ENCODE assay signal across 8 cellular contexts in the genomic region with DNA sequence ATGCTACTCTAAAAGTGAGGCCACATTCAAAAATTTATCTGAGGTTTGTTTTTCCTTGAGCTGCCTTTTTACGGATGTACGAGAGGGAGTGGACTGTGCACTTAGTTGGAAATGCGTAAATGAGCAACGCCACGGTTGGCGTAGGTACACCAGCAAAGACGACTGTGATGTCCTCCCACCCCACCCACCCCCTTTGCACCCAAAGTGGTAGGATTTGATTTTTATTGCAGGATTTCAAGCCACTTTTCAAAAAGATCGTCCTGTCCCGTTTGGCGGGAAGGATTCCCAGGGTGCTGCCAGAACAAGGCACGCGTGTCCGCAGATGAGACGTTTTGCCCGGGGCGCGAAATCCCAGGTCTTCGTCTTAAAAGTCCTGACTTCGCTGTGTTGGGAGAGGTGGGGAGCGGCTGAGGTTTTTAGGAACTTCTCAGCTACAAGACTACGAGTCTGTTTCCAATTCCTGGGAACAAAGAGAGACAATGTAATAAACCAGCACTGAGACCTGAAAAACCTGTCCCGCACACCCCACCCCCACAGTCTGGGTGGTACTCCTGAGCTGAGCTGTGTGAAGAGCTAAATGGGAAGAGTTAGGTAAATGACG. TPM values are rescaled to one million over a fixed set of nuclear protein-coding genes. Genes with fewer than 3 reads are reported as not detected.
DNase-seq lines count a peak whose midpoint lies in the region; ATAC-seq and TF ChIP-seq lines count a peak whose summit lies in the region.

No MANE protein-coding gene starts in this region.

- H2AK5ac ChIP-seq in mesenchymal stem cell (ENCODE audit: low read length, severe bottlenecking) = no peak overlapping the region

- H3K18ac ChIP-seq in mesenchymal stem cell (ENCODE audit: low read depth in 1 of 2, low read length in 2 of 2) = peak overlapping the region; percentile 45 to 78

- peak overlapping the region in 1 of 2 experiments; percentile 41 for H3K14ac ChIP-seq in mesenchymal stem cell (ENCODE audit: low read length in 2 of 2)

- peak overlapping the region; percentile 43 for H3K27ac ChIP-seq in cingulate gyrus (ENCODE audit: low read depth, low read length)
- no peak overlapping the region for H3K27ac ChIP-seq in mesenchymal stem cell (ENCODE audit: low read length, poor library complexity, severe bottlenecking)
- no peak overlapping the region for H3K27ac ChIP-seq in upper lobe of right lung

- no peak overlapping the region for H2BK5ac ChIP-seq in mesenchymal stem cell (ENCODE audit: low read depth, low read length, poor library complexity, severe bottlenecking)

- peak overlapping the region; percentile 88 for H3K9ac ChIP-seq in mesenchymal stem cell (ENCODE audit: low read length)

- TF ChIP-seq CTCF in upper lobe of right lung (IDR thresholded peaks at IDR 0.05) = no peak

- DNase-seq in EL = peak; percentile 39
- peak; percentile 50 for DNase-seq in NCI-H2196 (lab: John Stamatoyannopoulos, UW; ENCODE audit: unreplicated experiment)
- DNase-seq in mesenchymal stem cell = no peak
- DNase-seq in upper lobe of right lung = peak; percentile 63
- no peak for DNase-seq in NCI-H524 treated with DMSO at 0.1 percent for 48 hours (lab: John Stamatoyannopoulos, UW)

- H3K4me1 ChIP-seq in mesenchymal stem cell (ENCODE audit: control insufficient read depth, insufficient read depth, low read depth, low read length) (peaks cover 6% of the 10 kb centered on the region), upper lobe of right lung (peaks cover 14% of the 10 kb centered on the region)

- no peak overlapping the region for H2BK15ac ChIP-seq in mesenchymal stem cell (ENCODE audit: low read depth, poor library complexity, severe bottlenecking)

- peak overlapping the region in 1 of 2 experiments; percentile 52 for H3K23ac ChIP-seq in mesenchymal stem cell (ENCODE audit: low read length in 2 of 2)

- no peak for ATAC-seq in upper lobe of right lung
- ATAC-seq in GM21825 (IDR thresholded peaks at IDR 0.05; ENCODE audit: unreplicated experiment) = no peak
- no peak for ATAC-seq in HG03025 (IDR thresholded peaks at IDR 0.05; ENCODE audit: low FRiP score, unreplicated experiment)

- H3K36me3 ChIP-seq in mesenchymal stem cell (ENCODE audit: control insufficient read depth in 1 of 2, insufficient read depth in 2 of 2, low read depth in 1 of 2, low read length in 2 of 2) = peaks cover 0 to 2% of the 10 kb centered on the region in 2 experiments
- H3K36me3 ChIP-seq in upper lobe of right lung = no peaks in the 10 kb centered on the region

- intact Hi-C loops in upper lobe of right lung (cut with DNase I) = no loop called here

- peak overlapping the region; percentile 47 for H4K8ac ChIP-seq in mesenchymal stem cell (ENCODE audit: low read length)

- H3K27me3 ChIP-seq in mesenchymal stem cell (ENCODE audit: control insufficient read depth in 1 of 2, insufficient read depth in 1 of 2, low read length in 2 of 2) (peaks cover 5 to 22% of the 10 kb centered on the region in 2 experiments), upper lobe of right lung (no peaks in the 10 kb centered on the region)

- H2AFZ ChIP-seq in mesenchymal stem cell (ENCODE audit: low read depth, low read length) = no peak overlapping the region

- H3K79me1 ChIP-seq in mesenchymal stem cell (replicated peaks; ENCODE audit: low read length, poor library complexity, severe bottlenecking) = no peaks in the 10 kb centered on the region

- peak overlapping the region; percentile 81 for H3K4me2 ChIP-seq in mesenchymal stem cell (ENCODE audit: low read length, poor library complexity, severe bottlenecking)

- whole genome bisulfite sequencing in mesenchymal stem cell = 1% methylated on average over 16 of the region's 23 CpGs

- no peak overlapping the region for H2BK120ac ChIP-seq in mesenchymal stem cell (ENCODE audit: low read depth, low read length)

- peak overlapping the region in 1 of 2 experiments; percentile 61 for H3K4ac ChIP-seq in mesenchymal stem cell (ENCODE audit: low read depth in 1 of 2, low read length in 2 of 2)

- H2BK12ac ChIP-seq in mesenchymal stem cell (ENCODE audit: low read length in 2 of 2) = peak overlapping the region; percentile 32 to 83

- H3K9me3 ChIP-seq in mesenchymal stem cell (ENCODE audit: control insufficient read depth, low read length) (no peaks in the 10 kb centered on the region), upper lobe of right lung (no peaks in the 10 kb centered on the region)

- no peak overlapping the region for H4K91ac ChIP-seq in mesenchymal stem cell (ENCODE audit: low read length)

- peak overlapping the region; percentile 17 to 88 for H3K4me3 ChIP-seq in mesenchymal stem cell (ENCODE audit: insufficient read depth in 1 of 2, low read depth in 1 of 2, low read length in 2 of 2)
- peak overlapping the region; percentile 71 for H3K4me3 ChIP-seq in upper lobe of right lung

RNA-seq across cellular contexts. Expression of a gene that starts 1.0 kb away (rescaled TPM):
- 39.2 TPM for polyA plus RNA-seq in mesenchymal stem cell (2013, experiment 1 of 2)
- polyA plus RNA-seq in mesenchymal stem cell (2013, experiment 2 of 2) = 42.8 TPM
- total RNA-seq in upper lobe of right lung = 19.2 TPM

Comparison
In these comparisons a context has a peak if more than half of its experiments do, and no peak if none do; other contexts are left out.
1. DNase-seq: peak in EL (single experiment), NCI-H2196 (single experiment) and upper lobe of right lung (single experiment); none in mesenchymal stem cell (single experiment) and NCI-H524 treated with DMSO at 0.1 percent for 48 hours (single experiment).